Comparison of ENCODE assay signal across 19 cellular contexts in the genomic region with DNA sequence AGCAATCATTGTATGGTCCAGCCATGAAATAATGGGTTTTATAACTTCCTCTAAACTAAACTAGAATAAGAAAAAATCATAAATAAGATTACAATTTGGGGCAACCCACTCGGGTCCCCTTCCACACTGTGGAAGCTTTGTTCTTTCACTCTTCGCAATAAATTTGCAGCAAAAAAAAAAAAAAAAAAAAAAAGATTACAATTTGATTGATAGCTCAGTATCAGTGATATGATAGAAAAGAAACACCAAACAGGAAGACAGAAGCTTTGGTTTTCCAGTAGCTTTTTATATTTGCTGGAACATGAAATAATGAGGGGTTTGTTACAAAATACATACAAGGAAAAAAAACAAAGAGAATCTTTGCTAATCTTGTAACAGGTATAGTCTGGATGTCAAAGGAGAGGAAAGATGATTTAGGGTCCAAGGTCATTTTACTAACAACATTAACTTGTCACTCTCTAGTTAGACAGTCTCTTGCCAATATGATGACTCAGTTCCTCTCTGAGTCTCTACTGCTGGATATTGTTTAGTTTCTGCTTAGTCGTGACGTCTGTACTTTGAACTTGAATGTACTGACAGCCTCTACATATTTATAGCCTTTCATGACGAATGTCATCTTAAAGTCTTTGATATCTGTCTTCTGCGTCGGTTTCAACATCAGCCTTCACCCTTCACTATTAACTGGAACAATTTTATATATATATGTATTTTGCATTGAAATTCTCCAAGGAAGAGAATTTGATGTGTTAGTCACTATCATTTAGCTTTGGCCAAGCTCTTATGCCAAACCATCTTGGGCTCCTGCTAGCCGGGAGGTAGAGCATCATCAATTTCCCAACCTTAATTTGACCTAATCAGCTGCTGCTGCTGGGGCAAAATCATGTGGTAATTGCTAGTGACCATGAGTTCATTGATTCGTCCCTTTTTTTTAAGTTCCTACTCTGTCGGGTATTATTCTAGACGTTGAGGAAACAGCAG.
DNase-seq lines count a peak whose midpoint lies in the region; ATAC-seq, FAIRE-seq and TF ChIP-seq lines count a peak whose summit lies in the region.
"Had no signal": no experiment of that assay in that cellular context is flagged by ENCODE, and none has a peak within 500 bp of the region (broad histone marks: within the 10 kb centered on the region; RNA-seq: fewer than 3 reads in every experiment).

No MANE protein-coding gene starts in this region.

- H4K20me1 ChIP-seq in mammary epithelial cell (ENCODE audit: insufficient read depth, low read length): no peaks in the 10 kb centered on the region
- no peaks in the 10 kb centered on the region for H4K20me1 ChIP-seq in HepG2 (ENCODE audit: insufficient read depth, low read length)

- H3K9ac ChIP-seq in mammary epithelial cell (ENCODE audit: insufficient read depth, low read length) (no peak overlapping the region), HepG2 (ENCODE audit: insufficient read depth, low read depth, low read length) (no peak overlapping the region)

- no peak overlapping the region for H3K4me3 Mint-ChIP-seq in nephron progenitor cell
- H3K4me3 Mint-ChIP-seq: activated T-cell treated with anti-CD3 and anti-CD28 coated beads, Interleukin-2, amount 50 U/mL, for 24 hours; B cell; stimulated activated effector memory CD8-positive, alpha-beta T cell treated with anti-CD3 and anti-CD28 coated beads, Interleukin-12 subunit alpha, Interleukin-12 subunit beta, amount 100 ng/mL, for 72 hours had no signal

- dilution Hi-C loops in mammary epithelial cell (cut with HindIII; ENCODE audit: low sequenced_read_pairs): no loop called here

- no peak overlapping the region for H3K27ac Mint-ChIP-seq in nephron progenitor cell
- H3K27ac Mint-ChIP-seq: activated T-cell treated with anti-CD3 and anti-CD28 coated beads, Interleukin-2, amount 50 U/mL, for 24 hours; B cell; stimulated activated effector memory CD8-positive, alpha-beta T cell treated with anti-CD3 and anti-CD28 coated beads, Interleukin-12 subunit alpha, Interleukin-12 subunit beta, amount 100 ng/mL, for 72 hours had no signal

- FAIRE-seq in HepG2 (lab: Jason Lieb, UNC): peak; percentile 81
- FAIRE-seq: G401.6 had no signal

- H2AFZ ChIP-seq in mammary epithelial cell (ENCODE audit: low read depth, low read length): no peak overlapping the region
- H2AFZ ChIP-seq in HepG2 (ENCODE audit: low read length): no peak overlapping the region

- TF ChIP-seq EP300 in HepG2 (IDR thresholded peaks at IDR 0.05; ENCODE audit: low read depth in 2 of 2, low read length in 2 of 2) (peak in 1 of 2 experiments; percentile 90; a peak in 2 of 4 replicates), HepG2 (CRISPR knock-in tag; IDR thresholded peaks at IDR 0.05; ENCODE audit: borderline replicate concordance) (peak; percentile 83; the same call in 1 of the 2 replicates)

- TF ChIP-seq CTCF in mammary epithelial cell (conservative IDR thresholded peaks at IDR 0.05 in 1 of 2, IDR thresholded peaks at IDR 0.05 in 1 of 2; ENCODE audit: extremely low read depth in 1 of 2, insufficient read depth in 1 of 2, low read depth in 1 of 2, low read length in 2 of 2) (no peak), HepG2 (CRISPR knock-in tag; IDR thresholded peaks at IDR 0.05) (no peak), nephron progenitor cell (IDR thresholded peaks at IDR 0.05) (no peak)

- TF ChIP-seq POLR2A in HepG2 (IDR thresholded peaks at IDR 0.05; ENCODE audit: insufficient read depth in 1 of 2, low read depth in 2 of 2, low read length in 2 of 2): no peak

- WGBS in mammary epithelial cell (ENCODE audit: low coverage, missing lambda C conversion rate): 73% methylated on average over 11 of the region's 11 CpGs
- WGBS in HepG2 (ENCODE audit: low lambda C conversion rate): 30% methylated on average over 11 of the region's 11 CpGs

- H3K27me3 ChIP-seq in mammary epithelial cell (ENCODE audit: insufficient read depth, low read length) (peaks cover 1% of the 10 kb centered on the region), HepG2 (ENCODE audit: control insufficient read depth in 1 of 2, insufficient read depth in 2 of 2, low read length in 2 of 2) (no peaks in the 10 kb centered on the region)
- H3K27me3 ChIP-seq: SJCRH30 had no signal

- H3K79me2 ChIP-seq in mammary epithelial cell (ENCODE audit: insufficient read depth, low read length): no peaks in the 10 kb centered on the region
- H3K79me2 ChIP-seq in HepG2 (ENCODE audit: insufficient read depth, low read length): no peaks in the 10 kb centered on the region

- peaks cover 17% of the 10 kb centered on the region for H3K9me3 Mint-ChIP-seq in nephron progenitor cell
- H3K9me3 Mint-ChIP-seq: activated T-cell treated with anti-CD3 and anti-CD28 coated beads, Interleukin-2, amount 50 U/mL, for 24 hours; stimulated activated effector memory CD8-positive, alpha-beta T cell treated with anti-CD3 and anti-CD28 coated beads, Interleukin-12 subunit alpha, Interleukin-12 subunit beta, amount 100 ng/mL, for 72 hours had no signal

- CTCF ChIA-PET in mammary epithelial cell (lab: Charles Lee; ENCODE audit: low non-redundant PET): no interaction called here
- CTCF ChIA-PET in HepG2 (lab: Yijun Ruan, JAX; ENCODE audit: low intra/inter-chr PET ratio, low total read pairs): interaction anchor here (0.6 kb wide), 1 partner anchor 26 kb away, joined by 3 read pairs; no protein-coding TSS in a partner anchor

- in situ Hi-C loops in Caki2 (cut with HindIII; ENCODE audit: low pct_unique_long_range_greater_than_20kb, low sequenced_read_pairs) (no loop called here), mammary epithelial cell (cut with MboI; ENCODE audit: low sequenced_read_pairs in 2 of 2) (no loop called here), HepG2 (cut with HindIII; ENCODE audit: extremely low pct_ligation_motif_present, low pct_unique_long_range_greater_than_20kb) (no loop called here)

- H3K36me3 Mint-ChIP-seq in nephron progenitor cell (ENCODE audit: low read depth): no peaks in the 10 kb centered on the region
- H3K36me3 Mint-ChIP-seq: stimulated activated effector memory CD8-positive, alpha-beta T cell treated with anti-CD3 and anti-CD28 coated beads, Interleukin-12 subunit alpha, Interleukin-12 subunit beta, amount 100 ng/mL, for 72 hours had no signal

- no peak overlapping the region for H3K4me3 ChIP-seq in mammary epithelial cell (replicated peaks in 1 of 3; ENCODE audit: insufficient read depth in 1 of 3, low read depth in 2 of 3, low read length in 3 of 3)
- H3K4me3 ChIP-seq in HepG2 (replicated peaks in 1 of 3; ENCODE audit: insufficient read depth in 1 of 3, low read depth in 2 of 3, low read length in 3 of 3): no peak overlapping the region
- H3K4me3 ChIP-seq: lung, SJCRH30 had no signal

- intact Hi-C loops in mammary epithelial cell (cut with micrococcal nuclease): no loop called here
- intact Hi-C loops in HepG2 (cut with micrococcal nuclease; ENCODE audit: unreplicated experiment): no loop called here

- H3K4me1 Mint-ChIP-seq in nephron progenitor cell: peaks cover 5% of the 10 kb centered on the region
- H3K4me1 Mint-ChIP-seq: B cell; stimulated activated effector memory CD8-positive, alpha-beta T cell treated with anti-CD3 and anti-CD28 coated beads, Interleukin-12 subunit alpha, Interleukin-12 subunit beta, amount 100 ng/mL, for 72 hours had no signal

- BruUV-seq in mammary epithelial cell (replicated peaks; lab: Mats Ljungman, UMichigan) (no TSS peak), HepG2 (replicated peaks; lab: Mats Ljungman, UMichigan) (no TSS peak)

- H3K4me2 ChIP-seq in mammary epithelial cell (ENCODE audit: insufficient read depth, low read depth, low read length): no peak overlapping the region
- peak overlapping the region; percentile 19; the same call in 1 of the 2 replicates for H3K4me2 ChIP-seq in HepG2 (ENCODE audit: low read depth, low read length)

- H3K27me3 Mint-ChIP-seq in nephron progenitor cell (ENCODE audit: low read depth, poor library complexity): peaks cover 2% of the 10 kb centered on the region
- H3K27me3 Mint-ChIP-seq: activated T-cell treated with anti-CD3 and anti-CD28 coated beads, Interleukin-2, amount 50 U/mL, for 24 hours; B cell had no signal

- no peaks in the 10 kb centered on the region for H3K36me3 ChIP-seq in mammary epithelial cell (ENCODE audit: insufficient read depth, low read length)
- H3K36me3 ChIP-seq in HepG2 (replicated peaks in 1 of 2; ENCODE audit: control insufficient read depth in 1 of 2, insufficient read depth in 2 of 2, low read length in 2 of 2): no peaks in the 10 kb centered on the region
- H3K36me3 ChIP-seq: SJCRH30 had no signal

- H3K4me1 ChIP-seq in mammary epithelial cell (ENCODE audit: insufficient read depth, low read length): no peaks in the 10 kb centered on the region
- H3K4me1 ChIP-seq in HepG2 (ENCODE audit: insufficient read depth, low read length): peaks cover 39% of the 10 kb centered on the region

- DNase-seq in Caki2 (ENCODE audit: low read depth) (peak; percentile 6), NCI-H460 (ENCODE audit: extremely low read depth, low read depth) (peak; percentile 84), mammary epithelial cell (peak; percentile 44), HepG2 (ENCODE audit: low spot score) (peak; percentile 95), iPS-NIHi7 (ENCODE audit: extremely low spot score) (no peak), NCI-H446 treated with DMSO at 0.1 percent for 48 hours (lab: John Stamatoyannopoulos, UW) (no peak), nephron progenitor cell (no peak), T-helper 2 cell (no peak)
- DNase-seq: activated T-cell treated with anti-CD3 and anti-CD28 coated beads, Interleukin-2, amount 50 U/mL, for 24 hours; effector memory CD4-positive, alpha-beta T cell; hypothalamus; NCI-H524 treated with DMSO at 0.1 percent for 48 hours; stimulated activated CD4-positive, alpha-beta T cell treated with anti-CD3 and anti-CD28 coated beads, Interleukin-1b, Interleukin-23, amount 100 ng/mL, for 48 hours had no signal

- H3K9me3 ChIP-seq in mammary epithelial cell (replicated peaks; ENCODE audit: insufficient read depth, low read length) (no peaks in the 10 kb centered on the region), HepG2 (ENCODE audit: low read length) (no peaks in the 10 kb centered on the region)

- POLR2A ChIA-PET in HepG2 (lab: Yijun Ruan, JAX): interaction anchor here (0.6 to 1.8 kb wide), 2 partner anchors 10 to 211 kb away, joined by 5 to 9 read pairs; no protein-coding TSS in a partner anchor

- no peak for TF ChIP-seq RAD21 in HepG2 (CRISPR knock-in tag; IDR thresholded peaks at IDR 0.05)

- peak; percentile 89 for ATAC-seq in HepG2
- ATAC-seq: activated CD4-positive, CD25-positive, alpha-beta regulatory T cell treated with anti-CD3 and anti-CD28 coated beads, Interleukin-2, amount 50 U/mL, for 24 hours; stimulated activated effector memory CD8-positive, alpha-beta T cell treated with anti-CD3 and anti-CD28 coated beads, Interleukin-12 subunit alpha, Interleukin-12 subunit beta, amount 100 ng/mL, for 72 hours had no signal

- no peak overlapping the region for H3K27ac ChIP-seq in mammary epithelial cell (ENCODE audit: insufficient read depth, low read depth, low read length)
- H3K27ac ChIP-seq in HepG2 (ENCODE audit: extremely low read length, insufficient read depth, low read length): no peak overlapping the region
- H3K27ac ChIP-seq: SJCRH30 had no signal

TF ChIP-seq in HepG2, 621 proteins besides CTCF, POLR2A, EP300 and RAD21 (continues in another document):
- TF ChIP-seq ZSCAN9 (CRISPR knock-in tag; IDR thresholded peaks at IDR 0.05; ENCODE audit: borderline replicate concordance): peak; percentile 78; the same call in 1 of the 2 replicates

Comparison
In these comparisons a context has a peak if more than half of its experiments do, and no peak if none do; other contexts are left out.
1. DNase-seq: peak in Caki2 (single experiment), NCI-H460 (single experiment), mammary epithelial cell (single experiment) and HepG2 (single experiment); none in iPS-NIHi7 (single experiment), NCI-H446 treated with DMSO at 0.1 percent for 48 hours (single experiment), nephron progenitor cell (single experiment) and T-helper 2 cell (0 of 5).